In genomic region chr1:161207173-161207572, GRCh38 we compare ENCODE assay signal across 2 cellular contexts.
TF ChIP-seq lines count a peak whose summit lies in the region.

No MANE protein-coding gene starts in this region.

TF ChIP-seq in liver, 16 proteins besides CTCF, POLR2A, EP300 and RAD21:
- TF ChIP-seq GABPA (IDR thresholded peaks at IDR 0.05 in 1 of 2, conservative IDR thresholded peaks at IDR 0.05 in 1 of 2) (no peak), REST (IDR thresholded peaks at IDR 0.05) (no peak), SP1 (IDR thresholded peaks at IDR 0.05) (peak; percentile 76), HNF4A (conservative IDR thresholded peaks at IDR 0.05) (no peak), YY1 (IDR thresholded peaks at IDR 0.05) (peak; percentile 7), EGR1 (IDR thresholded peaks at IDR 0.05; ENCODE audit: low read depth in 2 of 2) (no peak), HNF4G (IDR thresholded peaks at IDR 0.05) (no peak), ZBTB33 (IDR thresholded peaks at IDR 0.05) (no peak), ATF3 (IDR thresholded peaks at IDR 0.05) (no peak), NR2F2 (IDR thresholded peaks at IDR 0.05) (peak; percentile 82), JUND (IDR thresholded peaks at IDR 0.05) (no peak), TAF1 (conservative IDR thresholded peaks at IDR 0.05) (peak; percentile 41), RXRA (IDR thresholded peaks at IDR 0.05) (peak in 1 of 2 donors; percentile 36), FOXA1 (IDR thresholded peaks at IDR 0.05) (no peak), FOXA2 (IDR thresholded peaks at IDR 0.05) (no peak)
TF ChIP-seq in liver: peak in this region for 5.

TF ChIP-seq in HepG2, 621 proteins besides CTCF, POLR2A, EP300 and RAD21:
- TF ChIP-seq ZNF543 (CRISPR knock-in tag; IDR thresholded peaks at IDR 0.05) (no peak), SP1 (IDR thresholded peaks at IDR 0.05) (no peak), SP1 (CRISPR knock-in tag; IDR thresholded peaks at IDR 0.05) (no peak), ZNF878 (CRISPR knock-in tag; IDR thresholded peaks at IDR 0.05) (no peak), ZSCAN12 (CRISPR knock-in tag; IDR thresholded peaks at IDR 0.05) (no peak), THAP8 (CRISPR knock-in tag; IDR thresholded peaks at IDR 0.05; ENCODE audit: borderline replicate concordance) (no peak), KLF9 (CRISPR knock-in tag; IDR thresholded peaks at IDR 0.05; ENCODE audit: low read depth) (no peak), PHB2 (IDR thresholded peaks at IDR 0.05; ENCODE audit: partially characterized antibody) (no peak), ZNF280D (CRISPR knock-in tag; IDR thresholded peaks at IDR 0.05) (no peak)
